In the genomic region with DNA sequence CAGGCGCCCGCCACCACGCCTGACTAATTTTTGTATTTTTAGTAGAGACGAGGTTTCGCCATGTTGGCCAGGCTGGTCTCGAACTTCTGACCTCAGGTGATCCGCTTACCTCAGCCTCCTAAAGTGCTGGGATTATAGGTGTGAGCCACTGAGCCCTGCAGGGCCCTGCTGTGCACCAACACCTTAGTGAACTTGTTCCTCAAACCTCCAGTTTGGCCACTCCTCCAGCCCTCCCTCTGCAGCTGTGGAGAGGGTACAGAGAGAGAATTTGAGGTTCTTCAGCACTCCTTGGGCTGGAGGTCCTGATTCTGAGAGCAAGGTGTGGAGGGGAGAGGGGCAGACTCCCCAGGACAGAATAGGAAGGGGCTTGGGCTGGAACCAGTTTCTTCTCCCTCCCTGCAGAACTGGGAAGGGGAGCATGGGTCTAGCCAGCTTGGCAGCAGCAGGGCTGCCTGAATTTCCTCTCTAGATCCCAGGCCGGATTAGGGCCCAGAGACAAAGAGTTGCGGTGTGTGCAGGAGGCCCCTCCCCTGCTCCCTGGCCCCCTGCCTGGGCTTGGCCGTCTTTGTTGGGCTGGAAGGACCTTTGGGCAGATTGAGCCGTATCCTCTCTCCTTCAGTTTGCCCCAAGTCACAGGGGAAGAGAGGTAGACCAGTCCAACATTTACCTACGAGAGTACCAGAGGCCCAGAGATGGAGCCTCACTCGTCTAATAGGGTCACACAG, we compare ENCODE assay signal across 11 cellular contexts. TPM values are rescaled to one million over a fixed set of nuclear protein-coding genes. Genes with fewer than 3 reads are reported as not detected.
A peak's percentile ranks its signal among the peaks of the same experiment; 100 is the strongest.
DNase-seq lines count a peak whose midpoint lies in the region; ATAC-seq, FAIRE-seq and TF ChIP-seq lines count a peak whose summit lies in the region.
"Had no signal": no experiment of that assay in that cellular context is flagged by ENCODE, and none has a peak within 500 bp of the region (broad histone marks: within the 10 kb centered on the region; RNA-seq: fewer than 3 reads in every experiment).

No MANE protein-coding gene starts in this region.

- 80 to 83% methylated on average over 13 of the region's 13 CpGs for WGBS in pancreas, 2 donors

- intact Hi-C loops in left cardiac atrium (cut with DNase I) = no loop called here
- intact Hi-C loops in pancreas (cut with DNase I) = loop anchor here in 1 of 3 donors (10.0 kb wide), 1 partner anchor 55 kb away; no protein-coding TSS in a partner anchor

- POLR2A ChIA-PET in RWPE1 (lab: Yijun Ruan, JAX; ENCODE audit: low non-redundant PET) = interaction anchor here (0.8 kb wide), 1 partner anchor 73 kb away, joined by 3 read pairs; no protein-coding TSS in a partner anchor

- ATAC-seq in DND-41 (ENCODE audit: insufficient read depth, low read depth) (no peak), left cardiac atrium (no peak), pancreas (no peak), GM21786 (IDR thresholded peaks at IDR 0.05; ENCODE audit: unreplicated experiment) (no peak)
- ATAC-seq: sciatic nerve had no signal

- no peaks in the 10 kb centered on the region for H3K27me3 ChIP-seq in DND-41 (ENCODE audit: insufficient read depth, low read length, poor library complexity)
- H3K27me3 ChIP-seq in pancreas = no peaks in the 10 kb centered on the region

- H2AFZ ChIP-seq in DND-41 (ENCODE audit: low read depth, low read length) = peak overlapping the region; percentile 30; the same call in 1 of the 2 replicates

- H3K4me2 ChIP-seq in DND-41 (ENCODE audit: insufficient read depth, low read length) = no peak overlapping the region

- CTCF ChIA-PET in RWPE1 (lab: Yijun Ruan, JAX) = no interaction called here

- no peaks in the 10 kb centered on the region for H3K9me3 ChIP-seq in DND-41 (ENCODE audit: insufficient read depth, low read length, severe bottlenecking)
- H3K9me3 ChIP-seq in pancreas = no peaks in the 10 kb centered on the region

- FAIRE-seq in pancreas (lab: Jason Lieb, UNC) = no peak
- FAIRE-seq: urothelium cell line had no signal

- H3K36me3 ChIP-seq in DND-41 (ENCODE audit: insufficient read depth, low read length) (peaks cover 14% of the 10 kb centered on the region), pancreas (no peaks in the 10 kb centered on the region)

- H3K79me2 ChIP-seq in DND-41 (ENCODE audit: insufficient read depth, low read length) = peaks cover 21% of the 10 kb centered on the region

- TF ChIP-seq CTCF in DND-41 (IDR thresholded peaks at IDR 0.05; ENCODE audit: borderline replicate concordance, extremely low read depth, low read length, poor library complexity, severe bottlenecking) = no peak
- TF ChIP-seq CTCF in RWPE1 (conservative IDR thresholded peaks at IDR 0.05; ENCODE audit: low read depth) = no peak
- no peak for TF ChIP-seq CTCF in pancreas (IDR thresholded peaks at IDR 0.05)

- H3K4me3 ChIP-seq in DND-41 (ENCODE audit: low read depth in 1 of 2, low read length in 2 of 2) = no peak overlapping the region
- H3K4me3 ChIP-seq in pancreas = no peak overlapping the region

- H3K9ac ChIP-seq in DND-41 (ENCODE audit: low read depth, low read length) = no peak overlapping the region

- no peak for DNase-seq in DND-41
- no peak for DNase-seq in RWPE1 (ENCODE audit: low spot score)
- DNase-seq in left cardiac atrium = peak; percentile 30
- DNase-seq in pancreas = peak; percentile 12 to 52 (median 32)
- no peak for DNase-seq in NCI-H69 (lab: John Stamatoyannopoulos, UW)
- DNase-seq in NCI-H1930 (lab: John Stamatoyannopoulos, UW) = no peak
- DNase-seq: mammary epithelial cell, NCI-H1436 treated with DMSO at 0.1 percent for 48 hours had no signal

- H3K27ac ChIP-seq in DND-41 (ENCODE audit: low read length) = no peak overlapping the region
- peak overlapping the region; percentile 100 for H3K27ac ChIP-seq in RWPE1
- H3K27ac ChIP-seq in pancreas = peak overlapping the region in 1 of 4 donors; percentile 95

- H4K20me1 ChIP-seq in DND-41 (ENCODE audit: insufficient read depth, low read length) = peaks cover 8% of the 10 kb centered on the region; the same call in 1 of the 2 replicates

- H3K4me1 ChIP-seq in DND-41 (ENCODE audit: insufficient read depth, low read length) (peaks cover 32% of the 10 kb centered on the region), pancreas (peaks cover 18 to 21% (median 19%) of the 10 kb centered on the region in 3 donors)

RNA-seq across cellular contexts. Expression of gene PEX16, which starts 2.3 kb away (rescaled TPM):
- 10 to 100 TPM; 13.6 to 18.4 TPM for total RNA-seq in left cardiac atrium
- total RNA-seq in pancreas = 10 to 100 TPM; 18.6 to 26.8 (median 23.6) TPM
- 10 to 100 TPM; 39.2 to 44.3 TPM for polyA plus RNA-seq in pancreas

RNA-seq across cellular contexts. Expression of gene LARGE2, which starts 2.5 kb away (rescaled TPM):
- total RNA-seq in left cardiac atrium (under 1 TPM; 0.32 to 0.50 TPM), pancreas (10 to 100 TPM in 5 of 6 donors, 1 to 10 TPM in 1; 9.0 to 20.4 (median 16.9) TPM)
- polyA plus RNA-seq in pancreas = 10 to 100 TPM; 48.2 to 48.4 TPM

RNA-seq across cellular contexts. Expression of gene FREY1, which starts 12.9 kb away (rescaled TPM):
- total RNA-seq in left cardiac atrium = under 1 TPM; 0.47 to 0.50 TPM
- under 1 TPM in 5 of 6 donors, not detected in 1; 0.28 to 0.66 (median 0.40) TPM for total RNA-seq in pancreas
- 1 to 10 TPM in 1 of 2 donors, under 1 TPM in 1; 0.12 to 1.3 TPM for polyA plus RNA-seq in pancreas
- total RNA-seq: sciatic nerve had no signal

RNA-seq across cellular contexts. Expression of gene MAPK8IP1, which starts 34.5 kb away (rescaled TPM):
- total RNA-seq in left cardiac atrium (1 to 10 TPM; 5.0 to 6.9 TPM), pancreas (10 to 100 TPM; 21.3 to 49.7 (median 40.6) TPM)
- polyA plus RNA-seq in pancreas = 10 to 100 TPM; 22.5 to 31.6 TPM

Comparison
In these comparisons a context has a peak if more than half of its experiments do, and no peak if none do; other contexts are left out.
1. DNase-seq: peak in left cardiac atrium (single experiment) and pancreas (6 of 6); none in DND-41 (single experiment), RWPE1 (single experiment), NCI-H69 (single experiment) and NCI-H1930 (0 of 2).
2. RNA of gene LARGE2, which starts 2.5 kb away (total RNA-seq): 9.0 to 20.4 TPM in pancreas; 0.32 to 0.50 TPM in left cardiac atrium; every median in the first group is over 4 times any median in the second.